ENCODE assay signal across 1 cellular context in the genomic region with DNA sequence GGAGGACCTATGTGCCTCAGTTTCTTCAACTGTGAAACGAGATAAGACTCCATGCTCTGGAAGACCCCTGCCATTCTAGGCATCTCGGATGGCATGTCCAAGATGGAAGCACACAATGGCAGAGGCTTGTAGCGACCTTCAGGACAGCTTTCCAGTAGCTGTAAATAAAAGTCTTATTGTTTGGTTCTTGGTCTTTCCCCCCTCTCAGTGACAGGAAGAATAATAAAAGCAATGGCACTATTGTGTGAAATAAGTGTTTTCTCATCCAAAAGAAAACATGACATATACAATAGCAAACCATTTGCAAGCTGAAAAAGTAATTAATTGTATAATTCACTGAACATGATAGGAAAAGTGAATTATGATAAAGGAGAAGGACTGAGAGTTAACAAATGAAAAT.
TF ChIP-seq lines count a peak whose summit lies in the region.

No MANE protein-coding gene starts in this region.

TF ChIP-seq in GM12878, 131 proteins besides CTCF, POLR2A, EP300 and RAD21:
- no peak for TF ChIP-seq SIN3A (IDR thresholded peaks at IDR 0.05; ENCODE audit: low read depth, low read length)
- no peak for TF ChIP-seq CBX5 (IDR thresholded peaks at IDR 0.05; ENCODE audit: low read depth)
- no peak for TF ChIP-seq CREM (IDR thresholded peaks at IDR 0.05; ENCODE audit: low read depth)
- no peak for TF ChIP-seq GATAD2B (conservative IDR thresholded peaks at IDR 0.05; ENCODE audit: low read depth)
- no peak for TF ChIP-seq TCF12 (IDR thresholded peaks at IDR 0.05; ENCODE audit: low read depth, low read length)
- TF ChIP-seq, protein P1, sequence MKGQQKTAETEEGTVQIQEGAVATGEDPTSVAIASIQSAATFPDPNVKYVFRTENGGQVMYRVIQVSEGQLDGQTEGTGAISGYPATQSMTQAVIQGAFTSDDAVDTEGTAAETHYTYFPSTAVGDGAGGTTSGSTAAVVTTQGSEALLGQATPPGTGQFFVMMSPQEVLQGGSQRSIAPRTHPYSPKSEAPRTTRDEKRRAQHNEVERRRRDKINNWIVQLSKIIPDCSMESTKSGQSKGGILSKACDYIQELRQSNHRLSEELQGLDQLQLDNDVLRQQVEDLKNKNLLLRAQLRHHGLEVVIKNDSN (IDR thresholded peaks at IDR 0.05; ENCODE audit: borderline replicate concordance, extremely low read length, insufficient read depth, low read depth, low read length): no peak
- TF ChIP-seq HCFC1 (IDR thresholded peaks at IDR 0.05; ENCODE audit: low read length): no peak
- TF ChIP-seq SRF (IDR thresholded peaks at IDR 0.05; ENCODE audit: low read depth in 2 of 2, low read length in 2 of 2): no peak
- TF ChIP-seq EGR1 (IDR thresholded peaks at IDR 0.05; ENCODE audit: borderline replicate concordance in 1 of 2, low read depth in 2 of 2, low read length in 2 of 2): no peak
